21 cellular contexts compared by ENCODE assay signal in the genomic region with DNA sequence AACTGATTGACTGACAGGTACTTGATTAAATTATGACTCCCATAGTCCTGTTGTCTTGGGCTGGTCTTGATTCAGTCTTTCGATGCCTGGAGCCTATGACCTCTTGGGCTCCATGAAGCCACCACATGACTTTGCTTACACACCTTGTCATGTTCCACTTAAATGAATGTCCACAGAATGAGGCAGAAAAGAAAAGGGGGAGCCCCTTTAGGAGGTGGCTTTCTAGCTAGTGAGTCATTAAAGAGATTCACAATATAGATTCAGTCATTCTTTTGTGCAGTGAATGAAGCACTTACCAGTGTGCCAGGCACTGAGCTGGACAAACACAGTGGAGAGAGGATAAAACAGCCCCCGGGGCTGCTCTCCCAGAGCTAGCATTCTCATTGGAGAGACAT. TPM values are rescaled to one million over a fixed set of nuclear protein-coding genes. Genes with fewer than 3 reads are reported as not detected.
DNase-seq lines count a peak whose midpoint lies in the region; ATAC-seq, FAIRE-seq and TF ChIP-seq lines count a peak whose summit lies in the region.
"Had no signal": no experiment of that assay in that cellular context is flagged by ENCODE, and none has a peak within 500 bp of the region (broad histone marks: within the 10 kb centered on the region; RNA-seq: fewer than 3 reads in every experiment).

No MANE protein-coding gene starts in this region.

- peaks cover 32% of the 10 kb centered on the region for H3K4me1 Mint-ChIP-seq in CD8-positive, alpha-beta T cell (ENCODE audit: low read depth)
- peaks cover 14% of the 10 kb centered on the region for H3K4me1 Mint-ChIP-seq in activated naive CD8-positive, alpha-beta T cell treated with anti-CD3 and anti-CD28 coated beads, Interleukin-2, amount 10 ng/mL, durations not matched to agents 7 days and 5 days
- H3K4me1 Mint-ChIP-seq in naive thymus-derived CD4-positive, alpha-beta T cell: peaks cover 19 to 56% (median 38%) of the 10 kb centered on the region in 7 donors
- H3K4me1 Mint-ChIP-seq: memory B cell, natural killer cell had no signal

- no peaks in the 10 kb centered on the region for H3K27me3 Mint-ChIP-seq in CD8-positive, alpha-beta T cell (ENCODE audit: low read depth)
- no peaks in the 10 kb centered on the region for H3K27me3 Mint-ChIP-seq in activated naive CD8-positive, alpha-beta T cell treated with anti-CD3 and anti-CD28 coated beads, Interleukin-2, amount 10 ng/mL, durations not matched to agents 7 days and 5 days
- H3K27me3 Mint-ChIP-seq in naive thymus-derived CD4-positive, alpha-beta T cell: no peaks in the 10 kb centered on the region
- H3K27me3 Mint-ChIP-seq: memory B cell had no signal

- FAIRE-seq in pancreas (lab: Jason Lieb, UNC): no peak
- FAIRE-seq: A204.1, GM12878, H54, keratinocyte had no signal

- DNase-seq in activated CD4-positive, alpha-beta T cell treated with anti-CD3 and anti-CD28 coated beads for 48 hours: peak; percentile 37
- DNase-seq in activated CD4-positive, alpha-beta T cell treated with anti-CD3 and anti-CD28 coated beads for 4 hours: no peak
- no peak for DNase-seq in CD8-positive, alpha-beta T cell
- no peak for DNase-seq in activated naive CD8-positive, alpha-beta T cell treated with anti-CD3 and anti-CD28 coated beads, Interleukin-2, amount 10 ng/mL, durations not matched to agents 7 days and 5 days
- no peak for DNase-seq in naive thymus-derived CD4-positive, alpha-beta T cell
- DNase-seq in NCI-H524 treated with DMSO at 0.1 percent for 48 hours (lab: John Stamatoyannopoulos, UW): no peak
- no peak for DNase-seq in Peyer's patch
- no peak for DNase-seq in pancreas
- DNase-seq: DMS153, foreskin melanocyte, natural killer cell, NCI-H2029 treated with DMSO at 0.1 percent for 48 hours, NCI-H446 treated with DMSO at 0.1 percent for 48 hours had no signal

- H3K27ac Mint-ChIP-seq in CD8-positive, alpha-beta T cell: peak overlapping the region; percentile 76
- H3K27ac Mint-ChIP-seq in activated naive CD8-positive, alpha-beta T cell treated with anti-CD3 and anti-CD28 coated beads, Interleukin-2, amount 10 ng/mL, durations not matched to agents 7 days and 5 days: peak overlapping the region; percentile 66
- peak overlapping the region; percentile 47 to 95 (median 86) for H3K27ac Mint-ChIP-seq in naive thymus-derived CD4-positive, alpha-beta T cell
- H3K27ac Mint-ChIP-seq: memory B cell, natural killer cell had no signal

- intact Hi-C loops in CD8-positive, alpha-beta T cell (cut with DNase I, micrococcal nuclease): loop anchor here (1.0 to 2.0 kb wide), 3 partner anchors 17 to 21 kb away; no protein-coding TSS in a partner anchor
- intact Hi-C loops in naive thymus-derived CD4-positive, alpha-beta T cell (cut with micrococcal nuclease): loop anchor here (1.0 to 2.0 kb wide), 6 partner anchors 8 to 38 kb away; partner anchors contain the start of gene VIPR1 (in 1 of the 2)
- intact Hi-C loops in pancreas (cut with DNase I): no loop called here

- H3K36me3 Mint-ChIP-seq in CD8-positive, alpha-beta T cell: peaks cover 49% of the 10 kb centered on the region
- no peaks in the 10 kb centered on the region for H3K36me3 Mint-ChIP-seq in activated naive CD8-positive, alpha-beta T cell treated with anti-CD3 and anti-CD28 coated beads, Interleukin-2, amount 10 ng/mL, durations not matched to agents 7 days and 5 days
- H3K36me3 Mint-ChIP-seq in naive thymus-derived CD4-positive, alpha-beta T cell: peaks cover 3 to 51% (median 19%) of the 10 kb centered on the region in 5 donors
- H3K36me3 Mint-ChIP-seq: memory B cell, natural killer cell had no signal

- ATAC-seq in CD8-positive, alpha-beta T cell: no peak
- peak; percentile 41 for ATAC-seq in activated naive CD8-positive, alpha-beta T cell treated with anti-CD3 and anti-CD28 coated beads, Interleukin-2, amount 10 ng/mL, durations not matched to agents 7 days and 5 days (ENCODE audit: low read depth)
- no peak for ATAC-seq in naive thymus-derived CD4-positive, alpha-beta T cell
- no peak for ATAC-seq in pancreas
- ATAC-seq: body of pancreas, natural killer cell, sciatic nerve had no signal

- H3K4me3 ChIP-seq in CD8-positive, alpha-beta T cell (ENCODE audit: low read depth, low read length): no peak overlapping the region
- no peak overlapping the region for H3K4me3 ChIP-seq in naive thymus-derived CD4-positive, alpha-beta T cell (ENCODE audit: low read length)
- no peak overlapping the region for H3K4me3 ChIP-seq in Peyer's patch
- H3K4me3 ChIP-seq in pancreas: no peak overlapping the region
- H3K4me3 ChIP-seq: body of pancreas, GM12878 had no signal

- H3K4me1 ChIP-seq in CD8-positive, alpha-beta T cell (ENCODE audit: insufficient read depth, low read length): peaks cover 29% of the 10 kb centered on the region
- H3K4me1 ChIP-seq in naive thymus-derived CD4-positive, alpha-beta T cell (ENCODE audit: control insufficient read depth in 2 of 2, insufficient read depth in 2 of 2, low read length in 2 of 2): peaks cover 0 to 23% of the 10 kb centered on the region in 2 donors
- H3K4me1 ChIP-seq in Peyer's patch (peaks cover 0 to 44% (median 8%) of the 10 kb centered on the region in 4 donors), pancreas (no peaks in the 10 kb centered on the region)
- H3K4me1 ChIP-seq: body of pancreas had no signal

- H3K9me3 ChIP-seq in CD8-positive, alpha-beta T cell (ENCODE audit: low read length): no peaks in the 10 kb centered on the region
- no peaks in the 10 kb centered on the region for H3K9me3 ChIP-seq in naive thymus-derived CD4-positive, alpha-beta T cell (ENCODE audit: control insufficient read depth in 2 of 3, low read length in 3 of 3)
- H3K9me3 ChIP-seq in Peyer's patch (no peaks in the 10 kb centered on the region), pancreas (no peaks in the 10 kb centered on the region)
- H3K9me3 ChIP-seq: body of pancreas had no signal

- H3K4me3 Mint-ChIP-seq in CD8-positive, alpha-beta T cell: no peak overlapping the region
- H3K4me3 Mint-ChIP-seq in activated naive CD8-positive, alpha-beta T cell treated with anti-CD3 and anti-CD28 coated beads, Interleukin-2, amount 10 ng/mL, durations not matched to agents 7 days and 5 days: peak overlapping the region; percentile 0
- H3K4me3 Mint-ChIP-seq in naive thymus-derived CD4-positive, alpha-beta T cell: peak overlapping the region; percentile 16 to 75 (median 66)
- H3K4me3 Mint-ChIP-seq: memory B cell, natural killer cell had no signal

- CTCF ChIA-PET in CD8-positive, alpha-beta T cell (lab: Charles Lee): interaction anchor here (0.9 to 5.0 kb wide), 8 partner anchors 12 to 40 kb away, joined by 3 to 74 read pairs (median 5); partner anchors contain the start of gene VIPR1
- CTCF ChIA-PET in naive thymus-derived CD4-positive, alpha-beta T cell (lab: Charles Lee): interaction anchor here (1.0 to 4.1 kb wide), 6 partner anchors 15 to 39 kb away, joined by 3 to 37 read pairs (median 6); partner anchors contain the start of gene VIPR1

- POLR2A ChIA-PET in CD8-positive, alpha-beta T cell (lab: Charles Lee): no interaction called here
- POLR2A ChIA-PET in activated naive CD8-positive, alpha-beta T cell treated with anti-CD3 and anti-CD28 coated beads, Interleukin-2, amount 10 ng/mL, durations not matched to agents 7 days and 5 days (lab: Charles Lee): interaction anchor here (1.3 kb wide), 1 partner anchor 17 kb away, joined by 5 read pairs; the partner anchor contains the start of gene VIPR1
- POLR2A ChIA-PET in naive thymus-derived CD4-positive, alpha-beta T cell (lab: Charles Lee): interaction anchor here (0.7 to 1.7 kb wide), 8 partner anchors 9 to 38 kb away, joined by 3 to 6 read pairs (median 4); partner anchors contain the start of gene VIPR1

- no peaks in the 10 kb centered on the region for H3K27me3 ChIP-seq in CD8-positive, alpha-beta T cell (ENCODE audit: insufficient read depth, low read length)
- H3K27me3 ChIP-seq in naive thymus-derived CD4-positive, alpha-beta T cell (ENCODE audit: control insufficient read depth in 2 of 2, insufficient read depth in 2 of 2, low read length in 2 of 2): no peaks in the 10 kb centered on the region
- H3K27me3 ChIP-seq in Peyer's patch: no peaks in the 10 kb centered on the region
- H3K27me3 ChIP-seq in pancreas: no peaks in the 10 kb centered on the region
- H3K27me3 ChIP-seq: body of pancreas had no signal

- no peak for TF ChIP-seq CTCF in CD8-positive, alpha-beta T cell (IDR thresholded peaks at IDR 0.05)
- TF ChIP-seq CTCF in Peyer's patch (IDR thresholded peaks at IDR 0.05) (no peak), pancreas (IDR thresholded peaks at IDR 0.05) (no peak)

- TF ChIP-seq POLR2A in Peyer's patch (IDR thresholded peaks at IDR 0.05): no peak

- WGBS in pancreas, 2 donors: 67 to 69% methylated on average over 2 of the region's 2 CpGs

- no peaks in the 10 kb centered on the region for H3K9me3 Mint-ChIP-seq in CD8-positive, alpha-beta T cell
- no peaks in the 10 kb centered on the region for H3K9me3 Mint-ChIP-seq in activated naive CD8-positive, alpha-beta T cell treated with anti-CD3 and anti-CD28 coated beads, Interleukin-2, amount 10 ng/mL, durations not matched to agents 7 days and 5 days
- H3K9me3 Mint-ChIP-seq in naive thymus-derived CD4-positive, alpha-beta T cell: no peaks in the 10 kb centered on the region
- H3K9me3 Mint-ChIP-seq: memory B cell, natural killer cell had no signal

- H3K36me3 ChIP-seq in CD8-positive, alpha-beta T cell (ENCODE audit: insufficient read depth, low read length): no peaks in the 10 kb centered on the region
- H3K36me3 ChIP-seq in naive thymus-derived CD4-positive, alpha-beta T cell (ENCODE audit: control insufficient read depth in 2 of 3, insufficient read depth in 3 of 3, low read length in 3 of 3): peaks cover 0 to 41% (median under 1%) of the 10 kb centered on the region in 3 experiments
- H3K36me3 ChIP-seq in Peyer's patch (peaks cover 0 to 15% (median 0%) of the 10 kb centered on the region in 3 donors), pancreas (no peaks in the 10 kb centered on the region)

- H3K27ac ChIP-seq in CD8-positive, alpha-beta T cell (ENCODE audit: low read depth, low read length): no peak overlapping the region
- peak overlapping the region; percentile 51 for H3K27ac ChIP-seq in naive thymus-derived CD4-positive, alpha-beta T cell (ENCODE audit: low read depth, low read length)
- no peak overlapping the region for H3K27ac ChIP-seq in Peyer's patch
- H3K27ac ChIP-seq in pancreas: no peak overlapping the region
- H3K27ac ChIP-seq: body of pancreas had no signal

RNA-seq across cellular contexts. Expression of gene VIPR1, which starts 17.1 kb away (rescaled TPM):
- 10 to 100 TPM; 31.2 to 34.3 TPM for total RNA-seq in CD8-positive, alpha-beta T cell
- total RNA-seq in activated naive CD8-positive, alpha-beta T cell treated with anti-CD3 and anti-CD28 coated beads, Interleukin-2, amount 10 ng/mL, durations not matched to agents 7 days and 5 days: 10 to 100 TPM; 22.3 to 26.9 TPM
- total RNA-seq in naive thymus-derived CD4-positive, alpha-beta T cell: 100 to 1,000 TPM in 2 of 5 experiments, 10 to 100 TPM in 2, 1 to 10 TPM in 1; 8.0 to 133 (median 70.5) TPM
- polyA plus RNA-seq in naive thymus-derived CD4-positive, alpha-beta T cell: 10 to 100 TPM; 30.5 to 44.8 TPM
- total RNA-seq in Peyer's patch (100 to 1,000 TPM in 3 of 4 donors, 10 to 100 TPM in 1; 52.8 to 320 (median 270) TPM), pancreas (1 to 10 TPM in 5 of 6 donors, under 1 TPM in 1; 0.47 to 3.4 (median 1.9) TPM)
- 10 to 100 TPM in 1 of 2 donors, 1 to 10 TPM in 1; 3.4 to 10.6 TPM for polyA plus RNA-seq in pancreas
- polyA plus RNA-seq: BJ had no signal

Comparison
In these comparisons a context has a peak if more than half of its experiments do, and no peak if none do; other contexts are left out.
1. intact Hi-C loops: an anchor here in CD8-positive, alpha-beta T cell (1.0 to 2.0 kb wide) and naive thymus-derived CD4-positive, alpha-beta T cell (1.0 to 2.0 kb wide); none called in pancreas.